ENCODE assay signal across 8 cellular contexts in genomic region chr3:100603449-100603848, GRCh38. TPM values are rescaled to one million over a fixed set of nuclear protein-coding genes. Genes with fewer than 3 reads are reported as not detected.
A peak's percentile ranks its signal among the peaks of the same experiment; 100 is the strongest.
DNase-seq lines count a peak whose midpoint lies in the region; ATAC-seq, FAIRE-seq and TF ChIP-seq lines count a peak whose summit lies in the region.

No MANE protein-coding gene starts in this region.

- no peak for TF ChIP-seq EP300 in neural cell (conservative IDR thresholded peaks at IDR 0.05; ENCODE audit: poor library complexity, severe bottlenecking)

- H3K9ac ChIP-seq in PC-3 (ENCODE audit: low read length) (no peak overlapping the region), neural cell (ENCODE audit: low read length) (no peak overlapping the region)

- peaks cover 17% of the 10 kb centered on the region for H3K4me1 ChIP-seq in PC-3 (ENCODE audit: insufficient read depth, low read length)

- TF ChIP-seq RAD21 in neural cell (conservative IDR thresholded peaks at IDR 0.05): peak; percentile 20

- no peaks in the 10 kb centered on the region for H3K36me3 ChIP-seq in PC-3 (ENCODE audit: low read depth, low read length)
- no peaks in the 10 kb centered on the region for H3K36me3 ChIP-seq in neural cell (ENCODE audit: insufficient read depth, low read length)

- H3K27me3 ChIP-seq in PC-3 (ENCODE audit: low read length) (no peaks in the 10 kb centered on the region), neural cell (ENCODE audit: insufficient read depth, low read depth, low read length) (no peaks in the 10 kb centered on the region)

- intact Hi-C loops in PC-3 (cut with micrococcal nuclease): loop anchor here (1.0 to 10.0 kb wide), 4 partner anchors 31 to 779 kb away; no protein-coding TSS in a partner anchor

- no peak overlapping the region for H3K27ac ChIP-seq in PC-3 (ENCODE audit: low read length)
- no peak overlapping the region for H3K27ac ChIP-seq in neural cell (ENCODE audit: low read length)

- POLR2A ChIA-PET in PC-3 (lab: Charles Lee; ENCODE audit: unreplicated experiment): interaction anchor here (0.6 kb wide), 1 partner anchor 105 kb away, joined by 3 read pairs; no protein-coding TSS in a partner anchor

- peak; percentile 55 for TF ChIP-seq CTCF in AG10803 (conservative IDR thresholded peaks at IDR 0.05; ENCODE audit: low read length)
- TF ChIP-seq CTCF in GM12873 (IDR thresholded peaks at IDR 0.05; ENCODE audit: insufficient read depth, low read depth, low read length, missing control alignments): peak; percentile 50
- peak; percentile 81 for TF ChIP-seq CTCF in PC-3 (conservative IDR thresholded peaks at IDR 0.05; ENCODE audit: low read depth, low read length)
- peak; percentile 28 for TF ChIP-seq CTCF in neural cell (IDR thresholded peaks at IDR 0.05; ENCODE audit: poor library complexity, severe bottlenecking)

- H3K9me2 ChIP-seq in PC-3 (replicated peaks; ENCODE audit: low read length): no peaks in the 10 kb centered on the region
- H3K9me2 ChIP-seq in neural cell (ENCODE audit: insufficient read depth, low read length): no peaks in the 10 kb centered on the region

- no TSS peak for BruUV-seq in PC-3 (replicated peaks; lab: Mats Ljungman, UMichigan)

- FAIRE-seq in RCC 7860 (lab: Jason Lieb, UNC): no peak

- H2AFZ ChIP-seq in PC-3 (ENCODE audit: low read length) (peak overlapping the region; percentile 39; the same call in 1 of the 2 replicates), neural cell (ENCODE audit: low read depth, low read length) (no peak overlapping the region)

- ATAC-seq in HG02885 (IDR thresholded peaks at IDR 0.05; ENCODE audit: poor library complexity, unreplicated experiment): peak; percentile 41
- ATAC-seq in PC-3: peak; percentile 88

- peak; percentile 17 for DNase-seq in AG10803 (ENCODE audit: low read depth)
- DNase-seq in PC-3: peak; percentile 80
- DNase-seq in dermis blood vessel endothelial cell: peak; percentile 26
- DNase-seq in T-helper 9 cell: no peak
- DNase-seq in RCC 7860 (ENCODE audit: low spot score): no peak

- H3F3A ChIP-seq in PC-3 (ENCODE audit: low read length, unreplicated experiment) (no peaks in the 10 kb centered on the region), neural cell (ENCODE audit: insufficient read depth, low read length, poor library complexity, severe bottlenecking) (no peaks in the 10 kb centered on the region)

- H3K4me3 ChIP-seq in AG10803 (ENCODE audit: low read length) (no peak overlapping the region), PC-3 (ENCODE audit: low read length) (no peak overlapping the region), neural cell (ENCODE audit: low read length) (no peak overlapping the region)

- H3K4me2 ChIP-seq in PC-3 (ENCODE audit: low read length): peak overlapping the region; percentile 40
- no peak overlapping the region for H3K4me2 ChIP-seq in neural cell (ENCODE audit: low read length)

- H4K20me1 ChIP-seq in PC-3 (ENCODE audit: low read length) (no peaks in the 10 kb centered on the region), neural cell (ENCODE audit: insufficient read depth) (no peaks in the 10 kb centered on the region)

- H3K79me2 ChIP-seq in PC-3 (ENCODE audit: low read length): no peaks in the 10 kb centered on the region
- H3K79me2 ChIP-seq in neural cell (replicated peaks; ENCODE audit: insufficient read depth, low read length): no peaks in the 10 kb centered on the region

- CTCF ChIA-PET in PC-3 (lab: Charles Lee): interaction anchor here (0.5 to 2.1 kb wide), 14 partner anchors 12 to 1114 kb away, joined by 3 to 40 read pairs (median 4); partner anchors contain the start of gene TFG

- H3K9me3 ChIP-seq in PC-3 (ENCODE audit: low read length): no peaks in the 10 kb centered on the region
- no peaks in the 10 kb centered on the region for H3K9me3 ChIP-seq in neural cell (ENCODE audit: low read length)

TF ChIP-seq in neural cell, 6 proteins besides CTCF, POLR2A, EP300 and RAD21:
- TF ChIP-seq SMC3 (conservative IDR thresholded peaks at IDR 0.05; ENCODE audit: poor library complexity) (peak; percentile 16), TAF1 (IDR thresholded peaks at IDR 0.05; ENCODE audit: low read depth) (no peak)

RNA-seq across cellular contexts. Expression of gene ADGRG7, which starts 6.0 kb away (rescaled TPM):
- total RNA-seq in PC-3 (2014; rRNA removed) (not detected in 2 replicates), dermis blood vessel endothelial cell (not detected in 2 replicates)
- not detected in 2 replicates for polyA plus RNA-seq in neural cell
- polyA minus RNA-seq in neural cell: not detected in 2 replicates

Comparison
In these comparisons a context has a peak if more than half of its experiments do, and no peak if none do; other contexts are left out.
1. DNase-seq: peak in AG10803 (single experiment), PC-3 (single experiment) and dermis blood vessel endothelial cell (single experiment); none in T-helper 9 cell (single experiment) and RCC 7860 (single experiment).
2. CTCF ChIP-seq: peak in every context shown above with its lines; median percentile 81 in PC-3; 55 in AG10803; 50 in GM12873; 28 in neural cell.